ENCODE assay signal across 1 cellular context in genomic region chr2:37552339-37552738, GRCh38.
TF ChIP-seq lines count a peak whose summit lies in the region.

No MANE protein-coding gene starts in this region.

TF ChIP-seq in endothelial cell of umbilical vein, 7 proteins besides CTCF, POLR2A, EP300 and RAD21 (continued from another document):
- TF ChIP-seq MYC (IDR thresholded peaks at IDR 0.05; ENCODE audit: low read depth, low read length), result no peak
- peak; percentile 27 for TF ChIP-seq JUN (IDR thresholded peaks at IDR 0.05; ENCODE audit: borderline replicate concordance, insufficient read depth, insufficient read length, low read depth)
- TF ChIP-seq EZH2 (IDR thresholded peaks at IDR 0.05; ENCODE audit: borderline replicate concordance, low read depth, low read length, severe bottlenecking), result no peak
- TF ChIP-seq FOS (IDR thresholded peaks at IDR 0.05; ENCODE audit: borderline replicate concordance, insufficient read depth, low read length), result peak; percentile 33
